ENCODE assay signal across 24 cellular contexts in the genomic region with DNA sequence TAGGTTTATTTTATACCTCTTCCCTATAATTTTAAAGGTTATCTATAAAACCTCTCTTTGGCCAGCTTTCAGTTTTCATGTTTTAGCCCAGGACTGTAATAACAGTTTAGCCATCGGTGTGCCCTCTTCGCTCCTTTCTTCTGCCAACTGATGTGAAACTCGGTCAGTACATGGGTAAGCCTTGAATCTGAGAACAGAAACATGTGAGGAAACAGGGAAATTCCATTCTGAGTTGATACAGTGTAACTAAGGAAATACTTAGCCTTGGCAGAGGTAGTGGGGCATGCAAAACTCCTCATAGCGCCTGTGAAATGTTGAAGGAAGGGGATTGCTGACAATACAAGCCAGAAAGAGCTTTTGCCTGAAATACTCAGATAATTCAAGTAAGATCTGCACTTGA.
DNase-seq lines count a peak whose midpoint lies in the region; FAIRE-seq and TF ChIP-seq lines count a peak whose summit lies in the region.
"Had no signal": no experiment of that assay in that cellular context is flagged by ENCODE, and none has a peak within 500 bp of the region (broad histone marks: within the 10 kb centered on the region; RNA-seq: fewer than 3 reads in every experiment).

No MANE protein-coding gene starts in this region.

- no peak for FAIRE-seq in H54 (lab: Jason Lieb, UNC)
- FAIRE-seq: endometrium had no signal

- TF ChIP-seq CTCF in A673 (conservative IDR thresholded peaks at IDR 0.05; ENCODE audit: low read depth, low read length) (no peak), endothelial cell (IDR thresholded peaks at IDR 0.05; ENCODE audit: unreplicated experiment) (no peak)

- H3K27ac ChIP-seq in A673 (ENCODE audit: low read depth, low read length, poor library complexity, severe bottlenecking) (peak overlapping the region; percentile 41), caudate nucleus (ENCODE audit: low read depth, low read length) (no peak overlapping the region)
- H3K27ac ChIP-seq: psoas muscle had no signal

- H3K4me1 Mint-ChIP-seq in endothelial cell (ENCODE audit: unreplicated experiment), result peaks cover 8% of the 10 kb centered on the region
- H3K4me1 Mint-ChIP-seq in T-helper 2 cell treated with Interferon-gamma antibody and Interleukin-4, amounts not matched to agents 5 μg/mL and 100 μg/mL, for 36 hours (ENCODE audit: low read depth), result no peaks in the 10 kb centered on the region
- H3K4me1 Mint-ChIP-seq: IgD-negative memory B cell, immature natural killer cell, neural crest cell had no signal

- H3K27ac Mint-ChIP-seq in endothelial cell (ENCODE audit: unreplicated experiment), result peak overlapping the region; percentile 82
- H3K27ac Mint-ChIP-seq in T-helper 2 cell treated with Interferon-gamma antibody and Interleukin-4, amounts not matched to agents 5 μg/mL and 100 μg/mL, for 36 hours, result no peak overlapping the region
- H3K27ac Mint-ChIP-seq: activated CD4-positive, alpha-beta memory T cell treated with anti-CD3 and anti-CD28 coated beads for 36 hours; IgD-negative memory B cell; immature natural killer cell had no signal

- H3K9me3 Mint-ChIP-seq in endothelial cell (ENCODE audit: unreplicated experiment), result no peaks in the 10 kb centered on the region
- H3K9me3 Mint-ChIP-seq in T-helper 2 cell treated with Interferon-gamma antibody and Interleukin-4, amounts not matched to agents 5 μg/mL and 100 μg/mL, for 36 hours, result peaks cover 8% of the 10 kb centered on the region
- H3K9me3 Mint-ChIP-seq: neural crest cell had no signal

- DNase-seq in A673 (ENCODE audit: low spot score) (peak; percentile 14), MG63 (peak; percentile 0), endothelial cell (ENCODE audit: low spot score) (peak; percentile 8), left kidney (ENCODE audit: low read depth, low spot score) (peak; percentile 2), H54 (ENCODE audit: insufficient read length, low spot score) (no peak), caudate nucleus (lab: John Stamatoyannopoulos, UW) (no peak)
- no peak for DNase-seq in T-helper 2 cell treated with Interferon-gamma antibody and Interleukin-4, amounts not matched to agents 5 μg/mL and 100 μg/mL, for 36 hours (ENCODE audit: low spot score)
- no peak for DNase-seq in activated effector memory CD4-positive, alpha-beta T cell treated with Interleukin-2 at 50 U/mL for 16 hours
- DNase-seq: 8988T; activated CD4-positive, alpha-beta memory T cell treated with anti-CD3 and anti-CD28 coated beads for 36 hours; activated CD4-positive, CD25-positive, alpha-beta regulatory T cell; activated gamma-delta T cell; cortex of kidney; foreskin fibroblast; immature natural killer cell; NCI-H1436 treated with DMSO at 0.1 percent for 48 hours; NCI-H526 treated with DMSO at 0.1 percent for 48 hours; psoas muscle; stimulated activated CD4-positive, alpha-beta T cell treated with anti-CD3 and anti-CD28 coated beads, Interleukin-2, amount 100 ng/mL, for 48 hours; stimulated activated naive CD8-positive, alpha-beta T cell treated with anti-CD3 and anti-CD28 coated beads, Interleukin-15, Interleukin-2, amounts not matched to agents 100 U/mL and 50 U/mL, for 24 hours had no signal

- BruUV-seq in A673 (replicated peaks; lab: Mats Ljungman, UMichigan), result no TSS peak

- CTCF ChIA-PET in A673 (lab: Charles Lee), result no interaction called here

- no peak for TF ChIP-seq POLR2A in H54 (IDR thresholded peaks at IDR 0.05; ENCODE audit: low read depth, low read length)

- no peaks in the 10 kb centered on the region for H3K36me3 Mint-ChIP-seq in endothelial cell (ENCODE audit: low read depth, unreplicated experiment)
- H3K36me3 Mint-ChIP-seq in T-helper 2 cell treated with Interferon-gamma antibody and Interleukin-4, amounts not matched to agents 5 μg/mL and 100 μg/mL, for 36 hours (ENCODE audit: low read depth), result no peaks in the 10 kb centered on the region
- H3K36me3 Mint-ChIP-seq: activated CD4-positive, alpha-beta memory T cell treated with anti-CD3 and anti-CD28 coated beads for 36 hours; IgD-negative memory B cell; immature natural killer cell had no signal

- intact Hi-C loops in A673 (cut with micrococcal nuclease; ENCODE audit: unreplicated experiment), result no loop called here

- no peaks in the 10 kb centered on the region for H3K36me3 ChIP-seq in A673 (ENCODE audit: insufficient read depth, low read length, poor library complexity, severe bottlenecking)
- H3K36me3 ChIP-seq in MG63, result no peaks in the 10 kb centered on the region

- H3K4me3 ChIP-seq in A673 (ENCODE audit: low read depth, low read length, poor library complexity, severe bottlenecking) (no peak overlapping the region), MG63 (no peak overlapping the region)
- H3K4me3 ChIP-seq: psoas muscle, smooth muscle cell had no signal

- H3K4me1 ChIP-seq in A673 (ENCODE audit: insufficient read depth, low read length, poor library complexity, severe bottlenecking), result peaks cover 21% of the 10 kb centered on the region
- H3K4me1 ChIP-seq: psoas muscle had no signal

- no peak overlapping the region for H3K4me3 Mint-ChIP-seq in endothelial cell (ENCODE audit: unreplicated experiment)
- no peak overlapping the region for H3K4me3 Mint-ChIP-seq in T-helper 2 cell treated with Interferon-gamma antibody and Interleukin-4, amounts not matched to agents 5 μg/mL and 100 μg/mL, for 36 hours
- H3K4me3 Mint-ChIP-seq: activated CD4-positive, alpha-beta memory T cell treated with anti-CD3 and anti-CD28 coated beads for 36 hours; IgD-negative memory B cell; immature natural killer cell; neural crest cell had no signal

- POLR2A ChIA-PET in A673 (lab: Charles Lee; ENCODE audit: low non-redundant PET), result no interaction called here

- no peaks in the 10 kb centered on the region for H3K27me3 ChIP-seq in A673 (replicated peaks; ENCODE audit: insufficient read depth, low read depth, low read length, poor library complexity)
- H3K27me3 ChIP-seq in MG63, result no peaks in the 10 kb centered on the region

- H3K9me3 ChIP-seq in A673 (ENCODE audit: low read depth, low read length, poor library complexity, severe bottlenecking), result no peaks in the 10 kb centered on the region
- no peaks in the 10 kb centered on the region for H3K9me3 ChIP-seq in MG63
- H3K9me3 ChIP-seq: psoas muscle had no signal

- no peaks in the 10 kb centered on the region for H3K27me3 Mint-ChIP-seq in endothelial cell (ENCODE audit: unreplicated experiment)
- no peaks in the 10 kb centered on the region for H3K27me3 Mint-ChIP-seq in T-helper 2 cell treated with Interferon-gamma antibody and Interleukin-4, amounts not matched to agents 5 μg/mL and 100 μg/mL, for 36 hours (ENCODE audit: low read depth)
- H3K27me3 Mint-ChIP-seq: activated CD4-positive, alpha-beta memory T cell treated with anti-CD3 and anti-CD28 coated beads for 36 hours; IgD-negative memory B cell had no signal

Comparison
In these comparisons a context has a peak if more than half of its experiments do, and no peak if none do; other contexts are left out.
1. DNase-seq: peak in A673 (single experiment), MG63 (single experiment), endothelial cell (single experiment) and left kidney (single experiment); none in H54 (single experiment), T-helper 2 cell treated with Interferon-gamma antibody and Interleukin-4, amounts not matched to agents 5 μg/mL and 100 μg/mL, for 36 hours (single experiment), activated effector memory CD4-positive, alpha-beta T cell treated with Interleukin-2 at 50 U/mL for 16 hours (single experiment) and caudate nucleus (0 of 61).